ENCODE assay signal across 16 cellular contexts in the genomic region with DNA sequence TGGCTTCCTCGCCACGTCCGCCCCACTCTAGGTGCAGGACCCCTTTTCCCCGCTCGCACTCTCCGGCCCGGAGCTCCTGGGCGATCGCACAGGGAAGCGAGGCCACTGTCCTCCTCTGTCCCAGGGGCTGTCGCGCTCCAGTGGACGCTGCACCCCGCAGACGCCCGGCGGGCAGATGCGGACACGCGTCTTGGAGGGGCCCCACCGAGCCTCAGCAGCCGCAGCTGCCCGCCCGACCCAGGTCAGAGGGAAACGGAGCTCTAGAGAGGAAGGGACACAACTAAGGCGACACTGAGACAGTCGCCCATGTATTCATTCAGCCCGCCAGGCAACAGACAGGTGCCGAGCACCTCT. TPM values are rescaled to one million over a fixed set of nuclear protein-coding genes. Genes with fewer than 3 reads are reported as not detected.
DNase-seq lines count a peak whose midpoint lies in the region; ATAC-seq, FAIRE-seq and TF ChIP-seq lines count a peak whose summit lies in the region.
"Had no signal": no experiment of that assay in that cellular context is flagged by ENCODE, and none has a peak within 500 bp of the region (broad histone marks: within the 10 kb centered on the region; RNA-seq: fewer than 3 reads in every experiment).

No MANE protein-coding gene starts in this region.

- TF ChIP-seq POLR2A in upper lobe of left lung (IDR thresholded peaks at IDR 0.05) (no peak), H54 (IDR thresholded peaks at IDR 0.05; ENCODE audit: low read depth, low read length) (no peak)

- no peak for FAIRE-seq in urothelium cell line (lab: Jason Lieb, UNC)
- no peak for FAIRE-seq in H54 (lab: Jason Lieb, UNC)
- FAIRE-seq: TTC549 had no signal

- H3K36me3 ChIP-seq in heart right ventricle = no peaks in the 10 kb centered on the region
- no peaks in the 10 kb centered on the region for H3K36me3 ChIP-seq in right atrium auricular region
- no peaks in the 10 kb centered on the region for H3K36me3 ChIP-seq in mesodermal cell (ENCODE audit: control insufficient read depth, insufficient read depth, low read length)
- H3K36me3 ChIP-seq in upper lobe of left lung = no peaks in the 10 kb centered on the region

- ATAC-seq in heart right ventricle (peak in 6 of 8 donors; percentile 14 to 50 (median 34)), upper lobe of left lung (ENCODE audit: low FRiP score in 2 of 2) (peak; percentile 10 to 16)
- ATAC-seq: PC-3 had no signal

- H3K27ac ChIP-seq in heart right ventricle (peak overlapping the region in 1 of 10 donors; percentile 37), right atrium auricular region (no peak overlapping the region), coronary artery (no peak overlapping the region), mesodermal cell (ENCODE audit: low read depth, low read length, severe bottlenecking) (no peak overlapping the region), upper lobe of left lung (no peak overlapping the region)

- 5 to 9% methylated on average over 29 of the region's 29 CpGs for WGBS in heart right ventricle, 2 donors
- WGBS in mesodermal cell (ENCODE audit: insufficient coverage in 2 of 2), 2 experiments = 6% methylated on average over 22 to 27 of the region's 29 CpGs
- WGBS in upper lobe of left lung, 2 donors = 8 to 14% methylated on average over 8 to 12 of the region's 29 CpGs

- H3K4me1 ChIP-seq in heart right ventricle (peaks cover 0 to 21% (median 14%) of the 10 kb centered on the region in 9 donors), right atrium auricular region (peaks cover 0 to 13% of the 10 kb centered on the region in 2 donors), mesodermal cell (ENCODE audit: control insufficient read depth, insufficient read depth, low read length, poor library complexity, severe bottlenecking) (no peaks in the 10 kb centered on the region), upper lobe of left lung (peaks cover 8 to 23% (median 17%) of the 10 kb centered on the region in 4 donors)

- intact Hi-C loops in heart right ventricle (cut with DNase I) = no loop called here

- no peak for TF ChIP-seq EP300 in upper lobe of left lung (IDR thresholded peaks at IDR 0.05)

- H3K27me3 ChIP-seq in heart right ventricle (peaks cover 0 to 60% (median 50%) of the 10 kb centered on the region in 7 donors), right atrium auricular region (peaks cover 0 to 15% of the 10 kb centered on the region in 2 donors), upper lobe of left lung (peaks cover 0 to 21% (median 4%) of the 10 kb centered on the region in 4 donors)

- in situ Hi-C loops in G401 (cut with HindIII; ENCODE audit: low sequenced_read_pairs) = no loop called here

- H3K4me3 ChIP-seq in heart right ventricle (peak overlapping the region; percentile 16 to 56 (median 43)), right atrium auricular region (peak overlapping the region in 1 of 2 donors; percentile 40), coronary artery (peak overlapping the region; percentile 56), mesodermal cell (ENCODE audit: extremely low read depth, insufficient read depth, low read length, poor library complexity, severe bottlenecking) (peak overlapping the region; percentile 44), upper lobe of left lung (peak overlapping the region in 3 of 4 donors; percentile 12 to 36 (median 19))

- DNase-seq in heart right ventricle (no peak), right atrium auricular region (ENCODE audit: low spot score) (no peak), coronary artery (ENCODE audit: low spot score) (no peak), upper lobe of left lung (no peak), urothelium cell line (ENCODE audit: low spot score) (no peak), G401 (ENCODE audit: low spot score) (no peak), H54 (ENCODE audit: insufficient read length, low spot score) (no peak)
- DNase-seq: activated gamma-delta T cell treated with Interleukin-2 at 50 U/mL for 16 hours; NCI-H2107; PC-3; stimulated activated naive CD4-positive, alpha-beta T cell had no signal

- TF ChIP-seq CTCF in heart right ventricle (IDR thresholded peaks at IDR 0.05) (no peak), right atrium auricular region (IDR thresholded peaks at IDR 0.05) (no peak), coronary artery (IDR thresholded peaks at IDR 0.05) (no peak), upper lobe of left lung (IDR thresholded peaks at IDR 0.05) (no peak)

- H3K9me3 ChIP-seq in heart right ventricle (peaks cover 0 to 19% (median 5%) of the 10 kb centered on the region in 11 donors), right atrium auricular region (peaks cover 0 to 10% of the 10 kb centered on the region in 2 donors), mesodermal cell (ENCODE audit: control insufficient read depth, low read length) (no peaks in the 10 kb centered on the region), upper lobe of left lung (peaks cover 0 to 3% (median 0%) of the 10 kb centered on the region in 4 donors)

RNA-seq across cellular contexts. Expression of a gene that starts 0.7 kb away (rescaled TPM):
- total RNA-seq in heart right ventricle (under 1 TPM in 2 of 10 donors, not detected in 8; 0.17 to 0.36 TPM), right atrium auricular region (not detected), upper lobe of left lung (under 1 TPM in 2 of 6 donors, not detected in 4; 0.09 to 0.27 TPM)
- under 1 TPM in 1 of 2 donors, not detected in 1; 0.03 TPM for polyA plus RNA-seq in heart right ventricle
- 0.33 TPM for polyA plus RNA-seq in mesodermal cell (2013, experiment 1 of 2)
- polyA plus RNA-seq in mesodermal cell (2013, experiment 2 of 2) = 0.15 TPM
- not detected in 2 replicates for total RNA-seq in G401 (2014; rRNA removed; shearing (Covaris generic))
- total RNA-seq: CD4-positive, alpha-beta T cell; epithelial cell of proximal tubule; lower leg skin; PC-3 had no signal

RNA-seq across cellular contexts. Expression of a gene that starts 42.0 kb away (rescaled TPM):
- 10 to 100 TPM; 12.8 to 59.8 (median 28.1) TPM for total RNA-seq in heart right ventricle
- polyA plus RNA-seq in heart right ventricle = 10 to 100 TPM; 12.4 to 94.8 TPM
- 10 to 100 TPM in 1 of 2 donors, 1 to 10 TPM in 1; 9.4 to 12.8 TPM for total RNA-seq in right atrium auricular region
- 0.29 TPM for polyA plus RNA-seq in mesodermal cell (2013, experiment 1 of 2)
- polyA plus RNA-seq in mesodermal cell (2013, experiment 2 of 2) = 0.56 TPM
- total RNA-seq in upper lobe of left lung = 100 to 1,000 TPM in 2 of 6 donors, 10 to 100 TPM in 4; 24.3 to 245 (median 75.2) TPM
- total RNA-seq in G401 (2014; rRNA removed; shearing (Covaris generic)) = not detected in 2 replicates
- total RNA-seq: PC-3 had no signal

Comparison
In these comparisons a context has a peak if more than half of its experiments do, and no peak if none do; other contexts are left out.
1. RNA of a gene that starts 42.0 kb away (total RNA-seq): 24.3 to 245 TPM in upper lobe of left lung, 12.8 to 59.8 TPM in heart right ventricle and 9.4 to 12.8 TPM in right atrium auricular region; not detected in G401; every median in the first group is over 10 times any median in the second.